Comparison of ENCODE assay signal across 18 cellular contexts in genomic region chr13:32638739-32639138, GRCh38.
"Had no signal": no experiment of that assay in that cellular context is flagged by ENCODE, and none has a peak within 500 bp of the region (broad histone marks: within the 10 kb centered on the region; RNA-seq: fewer than 3 reads in every experiment).

No MANE protein-coding gene starts in this region.

- H3K4me1 Mint-ChIP-seq: neural progenitor cell had no signal

- H3K4me3 ChIP-seq: neural progenitor cell, ovary, right lobe of liver, thoracic aorta, upper lobe of left lung had no signal

- H3K4me3 Mint-ChIP-seq: activated B cell treated with CpG ODN at 0.5 μM for 24 hours; activated T-cell treated with anti-CD3 and anti-CD28 coated beads, Interleukin-2, amount 50 U/mL, for 24 hours; naive thymus-derived CD4-positive, alpha-beta T cell; neural progenitor cell; T-helper 2 cell treated with Interferon-gamma antibody and Interleukin-4, amounts not matched to agents 5 μg/mL and 100 μg/mL, for 36 hours had no signal

- H3K36me3 Mint-ChIP-seq: naive thymus-derived CD4-positive, alpha-beta T cell had no signal

- H3K27me3 Mint-ChIP-seq: activated B cell treated with CpG ODN at 0.5 μM for 24 hours; activated T-cell treated with anti-CD3 and anti-CD28 coated beads, Interleukin-2, amount 50 U/mL, for 24 hours; naive thymus-derived CD4-positive, alpha-beta T cell had no signal

- H3K9me3 Mint-ChIP-seq: activated B cell treated with CpG ODN at 0.5 μM for 24 hours; activated T-cell treated with anti-CD3 and anti-CD28 coated beads, Interleukin-2, amount 50 U/mL, for 24 hours; activated T-helper 2 cell treated with anti-CD3 and anti-CD28 coated beads, Interferon-gamma antibody, Interleukin-2, Interleukin-4, amounts not matched to agents 10 μg/mL and 5 μg/mL and 100 μg/mL, durations not matched to agents 14 hours and 24 hours and 36 hours; T-helper 2 cell treated with Interferon-gamma antibody and Interleukin-4, amounts not matched to agents 5 μg/mL and 100 μg/mL, for 36 hours had no signal

- H3K27ac Mint-ChIP-seq: activated B cell treated with CpG ODN at 0.5 μM for 24 hours; activated T-cell treated with anti-CD3 and anti-CD28 coated beads, Interleukin-2, amount 50 U/mL, for 24 hours; activated T-helper 2 cell treated with anti-CD3 and anti-CD28 coated beads, Interferon-gamma antibody, Interleukin-2, Interleukin-4, amounts not matched to agents 10 μg/mL and 5 μg/mL and 100 μg/mL, durations not matched to agents 14 hours and 24 hours and 36 hours; naive thymus-derived CD4-positive, alpha-beta T cell; neural progenitor cell; T-helper 2 cell treated with Interferon-gamma antibody and Interleukin-4, amounts not matched to agents 5 μg/mL and 100 μg/mL, for 36 hours had no signal

- DNase-seq: activated B cell treated with CpG ODN at 0.5 μM for 24 hours; activated naive CD4-positive, alpha-beta T cell treated with anti-CD3 and anti-CD28 coated beads, Interleukin-2, amount 50 U/mL, for 16 hours; activated T-cell treated with anti-CD3 and anti-CD28 coated beads, Interleukin-2, amount 50 U/mL, for 24 hours; aorta; brain microvascular endothelial cell; central memory CD4-positive, alpha-beta T cell; cortex of kidney; glutamatergic neuron; left cardiac atrium; right lobe of liver had no signal

- FAIRE-seq: small intestine had no signal
